Comparison of ENCODE assay signal across 1 cellular context in genomic region chr21:46424062-46424591, GRCh38.
TF ChIP-seq lines count a peak whose summit lies in the region.

No MANE protein-coding gene starts in this region.

TF ChIP-seq in IMR-90, 13 proteins besides CTCF, POLR2A, EP300 and RAD21 (continued from another document):
- TF ChIP-seq RFX5 (IDR thresholded peaks at IDR 0.05; ENCODE audit: low read depth, low read length) (no peak), USF2 (IDR thresholded peaks at IDR 0.05; ENCODE audit: low read depth, low read length) (no peak), BHLHE40 (IDR thresholded peaks at IDR 0.05; ENCODE audit: low read depth, low read length) (no peak), CEBPB (IDR thresholded peaks at IDR 0.05; ENCODE audit: low read depth, low read length) (no peak), CHD1 (IDR thresholded peaks at IDR 0.05; ENCODE audit: low read depth, low read length) (no peak), MXI1 (IDR thresholded peaks at IDR 0.05; ENCODE audit: borderline replicate concordance, low read depth, low read length) (no peak), SMC3 (IDR thresholded peaks at IDR 0.05; ENCODE audit: low read depth, low read length) (no peak), RCOR1 (IDR thresholded peaks at IDR 0.05; ENCODE audit: insufficient replicate concordance, low read length) (no peak), MAZ (IDR thresholded peaks at IDR 0.05; ENCODE audit: borderline replicate concordance, low read depth, low read length) (no peak), MAFK (IDR thresholded peaks at IDR 0.05; ENCODE audit: low read depth, low read length) (no peak), NFE2L2 (IDR thresholded peaks at IDR 0.05; ENCODE audit: low read depth, low read length) (no peak)
TF ChIP-seq in IMR-90: peak in this region for 0.
